ENCODE assay signal across 25 cellular contexts in genomic region chr4:164224871-164225270, GRCh38.
"Had no signal": no experiment of that assay in that cellular context is flagged by ENCODE, and none has a peak within 500 bp of the region (broad histone marks: within the 10 kb centered on the region; RNA-seq: fewer than 3 reads in every experiment).

No MANE protein-coding gene starts in this region.

- H3K4me1 ChIP-seq: lower lobe of right lung, sigmoid colon had no signal

- H3K4me1 Mint-ChIP-seq: activated CD4-positive, alpha-beta memory T cell treated with anti-CD3 and anti-CD28 coated beads, Interleukin-2, amount 10 ng/mL, durations not matched to agents 7 days and 5 days; activated naive CD8-positive, alpha-beta T cell treated with anti-CD3 and anti-CD28 coated beads, Interleukin-2, amount 10 ng/mL, durations not matched to agents 7 days and 5 days; immature natural killer cell; stimulated activated naive B cell treated with anti-CD40 and anti-IgM and Interleukin-4, amounts not matched to agents 10 μg/mL and 1 μg/mL and 100 μg/mL, for 72 hours; T-helper 17 cell had no signal

- H3K27me3 Mint-ChIP-seq: activated CD4-positive, alpha-beta memory T cell treated with anti-CD3 and anti-CD28 coated beads, Interleukin-2, amount 10 ng/mL, durations not matched to agents 7 days and 5 days; activated naive CD8-positive, alpha-beta T cell treated with anti-CD3 and anti-CD28 coated beads, Interleukin-2, amount 10 ng/mL, durations not matched to agents 7 days and 5 days; naive thymus-derived CD4-positive, alpha-beta T cell; progenitor cell of endocrine pancreas; stimulated activated naive B cell treated with anti-CD40 and anti-IgM and Interleukin-4, amounts not matched to agents 10 μg/mL and 1 μg/mL and 100 μg/mL, for 72 hours; T-helper 17 cell had no signal

- H3K27me3 ChIP-seq: hepatocyte, sigmoid colon had no signal

- H3K36me3 Mint-ChIP-seq: activated naive CD8-positive, alpha-beta T cell treated with anti-CD3 and anti-CD28 coated beads, Interleukin-2, amount 10 ng/mL, durations not matched to agents 7 days and 5 days; naive thymus-derived CD4-positive, alpha-beta T cell; stimulated activated naive B cell treated with anti-CD40 and anti-IgM and Interleukin-4, amounts not matched to agents 10 μg/mL and 1 μg/mL and 100 μg/mL, for 72 hours had no signal

- ATAC-seq: activated T-cell treated with anti-CD3 and anti-CD28 coated beads, Interleukin-2, amount 50 U/mL, for 72 hours; left lobe of liver; lower lobe of right lung; mucosa of descending colon; naive thymus-derived CD4-positive, alpha-beta T cell; stimulated activated naive B cell treated with anti-CD40 and anti-IgM and Interleukin-4, amounts not matched to agents 10 μg/mL and 1 μg/mL and 100 μg/mL, for 72 hours; T-helper 17 cell had no signal

- H3K4me3 ChIP-seq: coronary artery, hepatocyte, lower lobe of right lung, mucosa of descending colon, sigmoid colon had no signal

- H3K79me2 ChIP-seq: hepatocyte had no signal

- H3K27ac Mint-ChIP-seq: activated CD4-positive, alpha-beta memory T cell treated with anti-CD3 and anti-CD28 coated beads, Interleukin-2, amount 10 ng/mL, durations not matched to agents 7 days and 5 days; activated naive CD4-positive, alpha-beta T cell treated with anti-CD3 and anti-CD28 coated beads for 36 hours; activated naive CD8-positive, alpha-beta T cell treated with anti-CD3 and anti-CD28 coated beads, Interleukin-2, amount 10 ng/mL, durations not matched to agents 7 days and 5 days; activated T-cell treated with anti-CD3 and anti-CD28 coated beads, Interleukin-2, amount 50 U/mL, for 72 hours; endodermal cell; immature natural killer cell; naive thymus-derived CD4-positive, alpha-beta T cell; progenitor cell of endocrine pancreas; stimulated activated naive B cell treated with anti-CD40 and anti-IgM and Interleukin-4, amounts not matched to agents 10 μg/mL and 1 μg/mL and 100 μg/mL, for 72 hours; T-helper 17 cell had no signal

- DNase-seq: activated CD4-positive, alpha-beta memory T cell treated with anti-CD3 and anti-CD28 coated beads, Interleukin-2, amount 10 ng/mL, durations not matched to agents 7 days and 5 days; activated CD4-positive, alpha-beta T cell treated with anti-CD3 and anti-CD28 coated beads for 48 hours; activated effector memory CD4-positive, alpha-beta T cell treated with Interleukin-2 at 50 U/mL for 16 hours; activated naive CD4-positive, alpha-beta T cell treated with anti-CD3 and anti-CD28 coated beads for 36 hours; activated naive CD8-positive, alpha-beta T cell treated with anti-CD3 and anti-CD28 coated beads, Interleukin-2, amount 10 ng/mL, durations not matched to agents 7 days and 5 days; activated T-cell treated with anti-CD3 and anti-CD28 coated beads, Interleukin-2, amount 50 U/mL, for 72 hours; amygdala; cerebellar nuclear complex; endodermal cell; foreskin fibroblast; immature natural killer cell; lower lobe of right lung; mesendoderm; mucosa of descending colon; naive thymus-derived CD4-positive, alpha-beta T cell; retina; sigmoid colon; stimulated activated CD4-positive, alpha-beta T cell treated with anti-CD3 and anti-CD28 coated beads, Interleukin-2, amount 100 ng/mL, for 48 hours; stimulated activated CD8-positive, alpha-beta memory T cell treated with anti-CD3 and anti-CD28 coated beads, Interleukin-4, amount 100 ng/mL, for 48 hours; stimulated activated naive B cell treated with anti-CD40 and anti-IgM and Interleukin-4, amounts not matched to agents 10 μg/mL and 1 μg/mL and 100 μg/mL, for 72 hours; T-helper 17 cell had no signal

- H3K9me3 ChIP-seq: lower lobe of right lung, mucosa of descending colon had no signal

- H3K36me3 ChIP-seq: lower lobe of right lung, sigmoid colon had no signal

- H3K4me2 ChIP-seq: hepatocyte had no signal

- H3K4me3 Mint-ChIP-seq: activated CD4-positive, alpha-beta memory T cell treated with anti-CD3 and anti-CD28 coated beads, Interleukin-2, amount 10 ng/mL, durations not matched to agents 7 days and 5 days; activated naive CD4-positive, alpha-beta T cell treated with anti-CD3 and anti-CD28 coated beads for 36 hours; activated naive CD8-positive, alpha-beta T cell treated with anti-CD3 and anti-CD28 coated beads, Interleukin-2, amount 10 ng/mL, durations not matched to agents 7 days and 5 days; activated T-cell treated with anti-CD3 and anti-CD28 coated beads, Interleukin-2, amount 50 U/mL, for 72 hours; endodermal cell; immature natural killer cell; naive thymus-derived CD4-positive, alpha-beta T cell; stimulated activated naive B cell treated with anti-CD40 and anti-IgM and Interleukin-4, amounts not matched to agents 10 μg/mL and 1 μg/mL and 100 μg/mL, for 72 hours; T-helper 17 cell had no signal

- H2AFZ ChIP-seq: hepatocyte had no signal

- H3K9me3 Mint-ChIP-seq: activated CD4-positive, alpha-beta memory T cell treated with anti-CD3 and anti-CD28 coated beads, Interleukin-2, amount 10 ng/mL, durations not matched to agents 7 days and 5 days; activated naive CD4-positive, alpha-beta T cell treated with anti-CD3 and anti-CD28 coated beads for 36 hours; endodermal cell had no signal

- H3K27ac ChIP-seq: coronary artery, hepatocyte, lower lobe of right lung, sigmoid colon had no signal
